In the genomic region with DNA sequence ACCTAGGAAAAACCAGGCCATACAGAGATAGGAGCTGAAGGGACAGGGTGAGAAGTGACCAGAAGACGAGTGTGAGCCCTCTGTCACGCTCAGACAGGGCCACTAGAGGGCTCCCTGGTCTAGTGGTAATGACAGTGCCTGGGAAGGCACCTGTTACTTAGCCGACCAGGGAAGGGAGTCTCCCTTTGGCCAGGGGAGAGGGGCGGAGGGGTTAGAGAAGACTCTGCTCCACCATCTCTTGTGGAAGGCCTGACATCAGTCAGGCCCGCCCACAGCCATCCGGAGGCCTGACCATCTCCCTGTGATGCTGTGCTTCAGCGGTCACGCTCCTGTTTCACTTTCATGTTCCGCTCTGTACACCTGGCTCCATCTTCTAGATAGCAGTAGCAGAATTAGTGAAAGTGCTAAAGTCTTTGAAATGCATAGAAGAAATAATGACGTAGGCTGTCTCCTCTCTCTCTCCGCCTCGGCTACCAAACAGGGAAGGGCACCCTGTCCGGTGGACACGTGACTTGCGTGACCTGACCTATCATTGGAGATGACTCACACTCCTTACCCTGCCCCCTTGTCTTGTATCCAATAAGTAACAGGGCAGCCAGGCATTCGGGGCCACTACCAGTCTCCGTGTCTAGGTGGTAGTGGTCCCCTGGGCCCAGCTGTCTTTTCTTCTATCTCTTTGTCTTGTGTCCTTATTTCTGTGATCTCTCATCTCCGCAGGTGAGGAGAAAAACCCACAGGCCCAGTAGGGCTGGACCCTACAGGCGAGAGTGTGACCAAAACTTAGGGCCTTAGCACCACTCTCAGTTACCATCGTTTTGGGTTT, we compare ENCODE assay signal across 9 cellular contexts. TPM values are rescaled to one million over a fixed set of nuclear protein-coding genes. Genes with fewer than 3 reads are reported as not detected.
DNase-seq lines count a peak whose midpoint lies in the region; ATAC-seq and FAIRE-seq lines count a peak whose summit lies in the region.
"Had no signal": no experiment of that assay in that cellular context is flagged by ENCODE, and none has a peak within 500 bp of the region (broad histone marks: within the 10 kb centered on the region; RNA-seq: fewer than 3 reads in every experiment).

No MANE protein-coding gene starts in this region.

- peaks cover 14% of the 10 kb centered on the region for H3K36me3 Mint-ChIP-seq in T-helper 2 cell treated with Interferon-gamma antibody and Interleukin-4, amounts not matched to agents 5 μg/mL and 100 μg/mL, for 36 hours (ENCODE audit: low read depth)

- peaks cover 32% of the 10 kb centered on the region for H3K4me1 ChIP-seq in Karpas-422 (ENCODE audit: low read length)

- peaks cover 19% of the 10 kb centered on the region for H3K9me3 Mint-ChIP-seq in T-helper 2 cell treated with Interferon-gamma antibody and Interleukin-4, amounts not matched to agents 5 μg/mL and 100 μg/mL, for 36 hours

- H3K27ac Mint-ChIP-seq in T-helper 2 cell treated with Interferon-gamma antibody and Interleukin-4, amounts not matched to agents 5 μg/mL and 100 μg/mL, for 36 hours, result peak overlapping the region; percentile 82

- H3K4me3 Mint-ChIP-seq in T-helper 2 cell treated with Interferon-gamma antibody and Interleukin-4, amounts not matched to agents 5 μg/mL and 100 μg/mL, for 36 hours, result peak overlapping the region; percentile 65

- peaks cover 8% of the 10 kb centered on the region for H3K27me3 Mint-ChIP-seq in T-helper 2 cell treated with Interferon-gamma antibody and Interleukin-4, amounts not matched to agents 5 μg/mL and 100 μg/mL, for 36 hours (ENCODE audit: low read depth)

- peak; percentile 86 for ATAC-seq in GM21528 (IDR thresholded peaks at IDR 0.05; ENCODE audit: low FRiP score, unreplicated experiment)

- FAIRE-seq in G401.6 (lab: Jason Lieb, UNC), result peak; percentile 83

- H3K4me3 ChIP-seq in Karpas-422 (ENCODE audit: low read length), result peak overlapping the region; percentile 66

- no peaks in the 10 kb centered on the region for H3K79me2 ChIP-seq in Karpas-422 (ENCODE audit: low read length)

- no peaks in the 10 kb centered on the region for H3K36me3 ChIP-seq in Karpas-422 (ENCODE audit: insufficient read depth, low read length)

- no peaks in the 10 kb centered on the region for H3K27me3 ChIP-seq in Karpas-422 (ENCODE audit: low read length)

- H3K9me2 ChIP-seq in Karpas-422 (replicated peaks; ENCODE audit: insufficient read depth, low read length), result no peaks in the 10 kb centered on the region

- DNase-seq in Karpas-422, result peak; percentile 80
- peak; percentile 83 for DNase-seq in T-helper 2 cell treated with Interferon-gamma antibody and Interleukin-4, amounts not matched to agents 5 μg/mL and 100 μg/mL, for 36 hours (ENCODE audit: low spot score)
- peak; percentile 67 for DNase-seq in astrocyte of the hippocampus (ENCODE audit: low read depth, low spot score)
- peak; percentile 68 for DNase-seq in iPS-NIHi7 (ENCODE audit: extremely low spot score)
- DNase-seq in stimulated activated CD4-positive, alpha-beta T cell treated with anti-CD3 and anti-CD28 coated beads, Interleukin-15, amount 100 ng/mL, for 1 hour (ENCODE audit: low read depth in 1 of 2, low spot score in 1 of 2), result peak; percentile 30 to 36
- DNase-seq in cortex of kidney (lab: John Stamatoyannopoulos, UW), result no peak

- peak overlapping the region; percentile 88 for H3K4me2 ChIP-seq in Karpas-422 (ENCODE audit: low read depth, low read length, poor library complexity, severe bottlenecking)

- H3K9me3 ChIP-seq in Karpas-422 (ENCODE audit: low read length), result no peaks in the 10 kb centered on the region

- H2AFZ ChIP-seq in Karpas-422 (ENCODE audit: low read length), result peak overlapping the region; percentile 17; the same call in 1 of the 2 replicates

- H4K20me1 ChIP-seq in Karpas-422 (ENCODE audit: insufficient read depth, low read depth, low read length), result no peaks in the 10 kb centered on the region

- H3K9ac ChIP-seq in Karpas-422 (ENCODE audit: low read length), result peak overlapping the region; percentile 28

- H3K27ac ChIP-seq in Karpas-422 (ENCODE audit: low read length), result peak overlapping the region; percentile 56

- peaks cover 36% of the 10 kb centered on the region for H3K4me1 Mint-ChIP-seq in T-helper 2 cell treated with Interferon-gamma antibody and Interleukin-4, amounts not matched to agents 5 μg/mL and 100 μg/mL, for 36 hours (ENCODE audit: low read depth)

RNA-seq across cellular contexts. Expression of gene HTT-AS, which starts 26.7 kb away (rescaled TPM):
- not detected in 2 replicates for total RNA-seq in Karpas-422 (2014; rRNA removed; shearing (Covaris generic); ENCODE audit: low replicate concordance)
- total RNA-seq: temporal lobe had no signal

RNA-seq across cellular contexts. Expression of gene HTT, which starts 26.8 kb away (rescaled TPM):
- 24.8 and 48.7 TPM in 2 replicates for total RNA-seq in Karpas-422 (2014; rRNA removed; shearing (Covaris generic); ENCODE audit: low replicate concordance)
